ENCODE assay signal across 8 cellular contexts in the genomic region with DNA sequence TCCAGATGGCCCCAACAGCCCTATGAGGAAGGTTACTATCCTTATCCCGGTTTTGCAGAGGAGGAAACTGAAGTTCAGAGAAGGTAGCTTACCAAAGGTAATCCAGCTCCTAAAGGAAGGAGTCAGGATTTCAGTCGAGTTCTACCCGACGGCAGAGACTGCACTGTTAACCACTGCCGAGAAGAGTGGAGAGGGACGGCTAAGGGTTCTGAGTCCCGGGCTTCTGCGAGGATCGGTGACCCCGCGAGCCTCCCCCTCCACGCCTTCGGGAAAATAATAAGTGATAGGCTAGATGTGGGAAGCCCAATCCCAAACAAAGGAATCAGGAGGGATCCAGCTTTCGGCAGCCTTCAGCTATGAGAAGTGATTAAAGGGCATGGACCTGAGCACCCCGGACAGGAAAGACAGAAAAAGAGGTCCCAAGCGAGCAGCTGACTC. TPM values are rescaled to one million over a fixed set of nuclear protein-coding genes. Genes with fewer than 3 reads are reported as not detected.
A peak's percentile ranks its signal among the peaks of the same experiment; 100 is the strongest.
DNase-seq lines count a peak whose midpoint lies in the region; ATAC-seq and TF ChIP-seq lines count a peak whose summit lies in the region.

No MANE protein-coding gene starts in this region.

- H3K9ac ChIP-seq in DND-41 (ENCODE audit: low read depth, low read length), result peak overlapping the region; percentile 51

- peaks cover 28% of the 10 kb centered on the region for H3K4me1 Mint-ChIP-seq in activated CD8-positive, alpha-beta T cell treated with anti-CD3 and anti-CD28 coated beads, Interleukin-2, amount 10 ng/mL, durations not matched to agents 7 days and 5 days (ENCODE audit: low read depth)

- TF ChIP-seq POLR2A in stomach (IDR thresholded peaks at IDR 0.05), result no peak

- DNase-seq in DND-41 (no peak), iPS DF 6.9 (ENCODE audit: low read depth, low spot score) (no peak), stomach (no peak), Kasumi-1 (lab: John Stamatoyannopoulos, UW) (no peak), NCI-H146 (lab: John Stamatoyannopoulos, UW) (no peak), AML-193 (lab: John Stamatoyannopoulos, UW) (no peak)
- DNase-seq in activated CD8-positive, alpha-beta T cell treated with anti-CD3 and anti-CD28 coated beads, Interleukin-2, amount 10 ng/mL, durations not matched to agents 7 days and 5 days, result no peak

- TF ChIP-seq CTCF in DND-41 (IDR thresholded peaks at IDR 0.05; ENCODE audit: borderline replicate concordance, extremely low read depth, low read length, poor library complexity, severe bottlenecking), result no peak
- TF ChIP-seq CTCF in stomach (IDR thresholded peaks at IDR 0.05), result no peak

- H3K4me2 ChIP-seq in DND-41 (ENCODE audit: insufficient read depth, low read length), result peak overlapping the region; percentile 81

- H3K4me3 Mint-ChIP-seq in activated CD8-positive, alpha-beta T cell treated with anti-CD3 and anti-CD28 coated beads, Interleukin-2, amount 10 ng/mL, durations not matched to agents 7 days and 5 days, result peak overlapping the region; percentile 83

- H3K9me3 Mint-ChIP-seq in activated CD8-positive, alpha-beta T cell treated with anti-CD3 and anti-CD28 coated beads, Interleukin-2, amount 10 ng/mL, durations not matched to agents 7 days and 5 days (ENCODE audit: insufficient read depth), result no peaks in the 10 kb centered on the region

- H4K20me1 ChIP-seq in DND-41 (ENCODE audit: insufficient read depth, low read length), result no peaks in the 10 kb centered on the region

- H3K27ac ChIP-seq in DND-41 (ENCODE audit: low read length) (no peak overlapping the region), iPS DF 6.9 (ENCODE audit: low read length) (no peak overlapping the region), stomach (peak overlapping the region; percentile 93 to 99 (median 98))

- TF ChIP-seq EP300 in stomach (IDR thresholded peaks at IDR 0.05), result no peak

- WGBS in iPS DF 6.9 (ENCODE audit: insufficient coverage, insufficient read length), result no CpG with 5 or more reads among the region's 16 CpGs
- WGBS in stomach, 5 donors, result 0 to 2% (median 1%) methylated on average over 16 of the region's 16 CpGs

- intact Hi-C loops in stomach (cut with DNase I; ENCODE audit: low total_unique reads), result no loop called here

- H3K27me3 Mint-ChIP-seq in activated CD8-positive, alpha-beta T cell treated with anti-CD3 and anti-CD28 coated beads, Interleukin-2, amount 10 ng/mL, durations not matched to agents 7 days and 5 days (ENCODE audit: low read depth), result no peaks in the 10 kb centered on the region

- H3K9me3 ChIP-seq in DND-41 (ENCODE audit: insufficient read depth, low read length, severe bottlenecking) (no peaks in the 10 kb centered on the region), iPS DF 6.9 (ENCODE audit: control insufficient read depth, insufficient read depth, low read length) (no peaks in the 10 kb centered on the region), stomach (no peaks in the 10 kb centered on the region)

- H3K4me3 ChIP-seq in DND-41 (ENCODE audit: low read depth in 1 of 2, low read length in 2 of 2) (peak overlapping the region; percentile 30 to 78; a peak in 3 of 4 replicates), iPS DF 6.9 (ENCODE audit: low read length) (peak overlapping the region; percentile 60; the same call in 1 of the 2 replicates), stomach (peak overlapping the region; percentile 43 to 68 (median 54))

- H2AFZ ChIP-seq in DND-41 (ENCODE audit: low read depth, low read length), result peak overlapping the region; percentile 86

- peaks cover 3% of the 10 kb centered on the region for H3K27me3 ChIP-seq in DND-41 (ENCODE audit: insufficient read depth, low read length, poor library complexity)
- H3K27me3 ChIP-seq in iPS DF 6.9 (ENCODE audit: control insufficient read depth, insufficient read depth, low read length), result no peaks in the 10 kb centered on the region
- H3K27me3 ChIP-seq in stomach, result no peaks in the 10 kb centered on the region

- no peaks in the 10 kb centered on the region for H3K36me3 Mint-ChIP-seq in activated CD8-positive, alpha-beta T cell treated with anti-CD3 and anti-CD28 coated beads, Interleukin-2, amount 10 ng/mL, durations not matched to agents 7 days and 5 days (ENCODE audit: low read depth)

- no peaks in the 10 kb centered on the region for H3K79me2 ChIP-seq in DND-41 (ENCODE audit: insufficient read depth, low read length)

- CTCF ChIA-PET in activated CD8-positive, alpha-beta T cell treated with anti-CD3 and anti-CD28 coated beads, Interleukin-2, amount 10 ng/mL, durations not matched to agents 7 days and 5 days (lab: Charles Lee), result interaction anchor here (0.6 to 5.4 kb wide), 11 partner anchors 12 to 630 kb away, joined by 3 to 42 read pairs (median 4); no protein-coding TSS in a partner anchor

- ATAC-seq in DND-41 (ENCODE audit: insufficient read depth, low read depth) (no peak), HG02678 (IDR thresholded peaks at IDR 0.05; ENCODE audit: unreplicated experiment) (peak; percentile 0)
- ATAC-seq in activated CD8-positive, alpha-beta T cell treated with anti-CD3 and anti-CD28 coated beads, Interleukin-2, amount 10 ng/mL, durations not matched to agents 7 days and 5 days, result no peak

- no peaks in the 10 kb centered on the region for H3K36me3 ChIP-seq in DND-41 (ENCODE audit: insufficient read depth, low read length)
- H3K36me3 ChIP-seq in iPS DF 6.9 (ENCODE audit: control insufficient read depth, insufficient read depth, low read length), result no peaks in the 10 kb centered on the region
- H3K36me3 ChIP-seq in stomach, result peaks cover 0 to 6% (median 0%) of the 10 kb centered on the region in 4 donors

- POLR2A ChIA-PET in activated CD8-positive, alpha-beta T cell treated with anti-CD3 and anti-CD28 coated beads, Interleukin-2, amount 10 ng/mL, durations not matched to agents 7 days and 5 days (lab: Charles Lee), result interaction anchor here (0.7 to 6.0 kb wide), 7 partner anchors 10 to 57 kb away, joined by 3 to 70 read pairs (median 9); a partner anchor contains a TSS

- H3K4me1 ChIP-seq in DND-41 (ENCODE audit: insufficient read depth, low read length) (peaks cover 21% of the 10 kb centered on the region), iPS DF 6.9 (ENCODE audit: control insufficient read depth, insufficient read depth, low read length) (no peaks in the 10 kb centered on the region), stomach (peaks cover 24 to 62% (median 33%) of the 10 kb centered on the region in 4 donors)

- peak overlapping the region; percentile 44 for H3K27ac Mint-ChIP-seq in activated CD8-positive, alpha-beta T cell treated with anti-CD3 and anti-CD28 coated beads, Interleukin-2, amount 10 ng/mL, durations not matched to agents 7 days and 5 days

RNA-seq across cellular contexts. Expression of a gene that starts 0.6 kb away (rescaled TPM):
- 1 to 10 TPM; 4.0 to 4.6 TPM for total RNA-seq in activated CD8-positive, alpha-beta T cell treated with anti-CD3 and anti-CD28 coated beads, Interleukin-2, amount 10 ng/mL, durations not matched to agents 7 days and 5 days
- 10 to 100 TPM in 1 of 5 donors, 1 to 10 TPM in 4; 2.4 to 22.8 (median 4.9) TPM for total RNA-seq in stomach
- 1 to 10 TPM; 6.9 to 9.4 (median 7.3) TPM for polyA plus RNA-seq in stomach

RNA-seq across cellular contexts. Expression of a gene that starts 0.8 kb away (rescaled TPM):
- 10 to 100 TPM; 80.0 to 88.4 TPM for total RNA-seq in activated CD8-positive, alpha-beta T cell treated with anti-CD3 and anti-CD28 coated beads, Interleukin-2, amount 10 ng/mL, durations not matched to agents 7 days and 5 days
- 1 to 10 TPM in 2 of 5 donors, not detected in 3; 3.3 to 3.7 TPM for total RNA-seq in stomach
- polyA plus RNA-seq in stomach, result 1 to 10 TPM; 4.4 to 8.6 (median 5.7) TPM

RNA-seq across cellular contexts. Expression of a gene that starts 57.3 kb away (rescaled TPM):
- not detected for total RNA-seq in activated CD8-positive, alpha-beta T cell treated with anti-CD3 and anti-CD28 coated beads, Interleukin-2, amount 10 ng/mL, durations not matched to agents 7 days and 5 days
- total RNA-seq in stomach, result not detected
- not detected for polyA plus RNA-seq in stomach

Comparison
In these comparisons a context has a peak if more than half of its experiments do, and no peak if none do; other contexts are left out.
1. H3K27ac ChIP-seq: peak in stomach (5 of 5); none in DND-41 (single experiment) and iPS DF 6.9 (single experiment).
2. RNA of a gene that starts 0.8 kb away (total RNA-seq): 80.0 to 88.4 TPM in activated CD8-positive, alpha-beta T cell treated with anti-CD3 and anti-CD28 coated beads, Interleukin-2, amount 10 ng/mL, durations not matched to agents 7 days and 5 days; 3.3 to 3.7 TPM in stomach; every median in the first group is over 10 times any median in the second.
3. Peak in every context shown above with its lines, with median percentiles within 50 percentile points of each other: H3K4me3 ChIP-seq.